In genomic region chr18:45274026-45274425, GRCh38 we compare ENCODE assay signal across 34 cellular contexts.
"Had no signal": no experiment of that assay in that cellular context is flagged by ENCODE, and none has a peak within 500 bp of the region (broad histone marks: within the 10 kb centered on the region; RNA-seq: fewer than 3 reads in every experiment).

No MANE protein-coding gene starts in this region.

- H3K36me3 ChIP-seq: adrenal gland, esophagus squamous epithelium, gastrocnemius medialis, heart left ventricle had no signal

- H3K4me3 ChIP-seq: adrenal gland, body of pancreas, esophagus squamous epithelium, gastrocnemius medialis, heart left ventricle had no signal

- ATAC-seq: activated CD4-positive, alpha-beta T cell treated with anti-CD3 and anti-CD28 coated beads for 36 hours; activated CD8-positive, alpha-beta memory T cell treated with anti-CD3 and anti-CD28 coated beads, Interleukin-2, amount 10 ng/mL, durations not matched to agents 7 days and 5 days; activated CD8-positive, alpha-beta T cell treated with anti-CD3 and anti-CD28 coated beads, Interleukin-2, amount 10 ng/mL, durations not matched to agents 7 days and 5 days; activated naive CD8-positive, alpha-beta T cell treated with anti-CD3 and anti-CD28 coated beads, Interleukin-2, amount 50 U/mL, for 24 hours; body of pancreas; effector memory CD8-positive, alpha-beta T cell; foreskin keratinocyte; gastrocnemius medialis; T-helper 17 cell had no signal

- H3K4me1 ChIP-seq: adrenal gland, esophagus squamous epithelium, foreskin keratinocyte, gastrocnemius medialis, heart left ventricle had no signal

- FAIRE-seq: colon, endothelial cell of umbilical vein had no signal

- DNase-seq: activated CD4-positive, alpha-beta memory T cell treated with anti-CD3 and anti-CD28 coated beads for 36 hours; activated CD4-positive, alpha-beta T cell treated with anti-CD3 and anti-CD28 coated beads for 36 hours; activated CD4-positive, alpha-beta T cell treated with anti-CD3 and anti-CD28 coated beads, Interleukin-2, amount 10 ng/mL, durations not matched to agents 24 days and 14 days; activated CD4-positive, CD25-positive, alpha-beta regulatory T cell; activated CD4-positive, CD25-positive, alpha-beta regulatory T cell treated with anti-CD3 and anti-CD28 coated beads, Interleukin-2, amount 50 U/mL, for 72 hours; activated CD8-positive, alpha-beta memory T cell treated with anti-CD3 and anti-CD28 coated beads, Interleukin-2, amount 10 ng/mL, durations not matched to agents 7 days and 5 days; activated CD8-positive, alpha-beta memory T cell treated with anti-CD3 and anti-CD28 coated beads, Interleukin-2, amount 50 U/mL, for 4 hours; activated CD8-positive, alpha-beta T cell treated with anti-CD3 and anti-CD28 coated beads, Interleukin-2, amount 10 ng/mL, durations not matched to agents 7 days and 5 days; activated effector memory CD4-positive, alpha-beta T cell treated with anti-CD3 and anti-CD28 coated beads, Interleukin-2, amount 50 U/mL, for 16 hours; activated naive CD4-positive, alpha-beta T cell treated with anti-CD3 and anti-CD28 coated beads for 36 hours; activated naive CD8-positive, alpha-beta T cell treated with anti-CD3 and anti-CD28 coated beads for 36 hours; activated naive CD8-positive, alpha-beta T cell treated with anti-CD3 and anti-CD28 coated beads, Interleukin-2, amount 50 U/mL, for 24 hours; activated T-cell treated with anti-CD3 and anti-CD28 coated beads, Interleukin-2, amount 50 U/mL, for 1 hour; activated T-cell treated with anti-CD3 and anti-CD28 coated beads, Interleukin-2, amount 50 U/mL, for 48 hours; adrenal gland; amygdala; aorta; caudate nucleus; cortex of kidney; dermis blood vessel endothelial cell; effector CD4-positive, alpha-beta T cell; effector memory CD8-positive, alpha-beta T cell; esophagus squamous epithelium; foreskin keratinocyte; gastrocnemius medialis; glutamatergic neuron; heart left ventricle; T-helper 1 cell; T-helper 17 cell; T1000 had no signal

- H3K9me3 ChIP-seq: adrenal gland, body of pancreas, esophagus squamous epithelium had no signal

- H3K27me3 ChIP-seq: adrenal gland, body of pancreas, esophagus squamous epithelium, gastrocnemius medialis, heart left ventricle had no signal

- H3K27ac ChIP-seq: adrenal gland, body of pancreas, epithelial cell of prostate, esophagus squamous epithelium, foreskin keratinocyte, gastrocnemius medialis had no signal
